In the genomic region with DNA sequence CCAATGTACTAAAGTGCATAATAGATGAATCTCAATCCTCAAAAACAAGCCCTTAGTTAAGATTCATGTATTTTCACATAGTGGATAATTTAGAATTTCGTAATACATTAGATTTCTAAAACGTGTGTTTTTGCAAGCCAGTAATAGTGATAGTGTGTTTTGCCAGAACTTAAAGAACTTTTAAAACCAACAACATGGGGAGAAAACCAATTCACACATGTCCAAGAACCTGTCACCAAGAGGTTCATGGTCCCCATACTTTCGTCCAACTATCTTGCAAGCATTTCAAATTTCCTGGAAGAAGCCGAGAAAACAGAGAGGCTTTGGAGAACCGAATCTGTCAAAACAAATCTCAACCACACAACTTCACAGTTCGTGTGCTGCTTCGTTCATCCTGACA, we compare ENCODE assay signal across 1 cellular context.
TF ChIP-seq lines count a peak whose summit lies in the region.

No MANE protein-coding gene starts in this region.

TF ChIP-seq in IMR-90, 13 proteins besides CTCF, POLR2A, EP300 and RAD21 (continued from another document):
- TF ChIP-seq, protein P1, sequence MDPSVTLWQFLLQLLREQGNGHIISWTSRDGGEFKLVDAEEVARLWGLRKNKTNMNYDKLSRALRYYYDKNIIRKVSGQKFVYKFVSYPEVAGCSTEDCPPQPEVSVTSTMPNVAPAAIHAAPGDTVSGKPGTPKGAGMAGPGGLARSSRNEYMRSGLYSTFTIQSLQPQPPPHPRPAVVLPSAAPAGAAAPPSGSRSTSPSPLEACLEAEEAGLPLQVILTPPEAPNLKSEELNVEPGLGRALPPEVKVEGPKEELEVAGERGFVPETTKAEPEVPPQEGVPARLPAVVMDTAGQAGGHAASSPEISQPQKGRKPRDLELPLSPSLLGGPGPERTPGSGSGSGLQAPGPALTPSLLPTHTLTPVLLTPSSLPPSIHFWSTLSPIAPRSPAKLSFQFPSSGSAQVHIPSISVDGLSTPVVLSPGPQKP (IDR thresholded peaks at IDR 0.05; ENCODE audit: borderline replicate concordance, low read depth, low read length) = no peak
TF ChIP-seq in IMR-90: peak in this region for 1.
